ENCODE assay signal across 32 cellular contexts in genomic region chr17:55304171-55304859, GRCh38. TPM values are rescaled to one million over a fixed set of nuclear protein-coding genes. Genes with fewer than 3 reads are reported as not detected.
A peak's percentile ranks its signal among the peaks of the same experiment; 100 is the strongest.
DNase-seq lines count a peak whose midpoint lies in the region; ATAC-seq, FAIRE-seq and TF ChIP-seq lines count a peak whose summit lies in the region.
"Had no signal": no experiment of that assay in that cellular context is flagged by ENCODE, and none has a peak within 500 bp of the region (broad histone marks: within the 10 kb centered on the region; RNA-seq: fewer than 3 reads in every experiment).

No MANE protein-coding gene starts in this region.

- in situ Hi-C loops in HepG2 (cut with HindIII; ENCODE audit: extremely low pct_ligation_motif_present, low pct_unique_long_range_greater_than_20kb): no loop called here

- CTCF ChIA-PET in HepG2 (lab: Yijun Ruan, JAX; ENCODE audit: low intra/inter-chr PET ratio, low total read pairs): no interaction called here

- WGBS in HepG2 (ENCODE audit: low lambda C conversion rate): 92% methylated on average over 9 of the region's 11 CpGs
- 50% methylated on average over 3 of the region's 11 CpGs for WGBS in right lobe of liver (ENCODE audit: insufficient coverage, low coverage, low lambda C conversion rate, missing lambda C conversion rate)

- peaks cover 100% of the 10 kb centered on the region for H3K4me1 ChIP-seq in HepG2 (ENCODE audit: insufficient read depth, low read length)
- peaks cover 0 to 69% (median 25%) of the 10 kb centered on the region in 4 donors for H3K4me1 ChIP-seq in right lobe of liver
- H3K4me1 ChIP-seq in osteoblast (ENCODE audit: insufficient read depth, low read length): peaks cover 3% of the 10 kb centered on the region
- H3K4me1 ChIP-seq: A549, prostate gland, SJCRH30 had no signal

- POLR2A ChIA-PET in HepG2 (lab: Yijun Ruan, JAX): interaction anchor here (0.9 to 5.9 kb wide), 13 partner anchors 10 to 66 kb away, joined by 3 to 119 read pairs (median 5); partner anchors contain the start of gene HLF

- H3K36me3 ChIP-seq in HepG2 (replicated peaks in 1 of 2; ENCODE audit: control insufficient read depth in 1 of 2, insufficient read depth in 2 of 2, low read length in 2 of 2): peaks cover 22 to 66% of the 10 kb centered on the region in 2 experiments
- H3K36me3 ChIP-seq in right lobe of liver: no peaks in the 10 kb centered on the region
- no peaks in the 10 kb centered on the region for H3K36me3 ChIP-seq in osteoblast (ENCODE audit: insufficient read depth, low read length)
- H3K36me3 ChIP-seq: prostate gland, SJCRH30 had no signal

- peak overlapping the region; percentile 61; the same call in 1 of the 2 replicates for H3K9ac ChIP-seq in HepG2 (ENCODE audit: insufficient read depth, low read depth, low read length)

- peaks cover 97% of the 10 kb centered on the region for H3K79me2 ChIP-seq in HepG2 (ENCODE audit: insufficient read depth, low read length)
- no peaks in the 10 kb centered on the region for H3K79me2 ChIP-seq in osteoblast (ENCODE audit: insufficient read depth, low read length)

- no peak for FAIRE-seq in HepG2 (lab: Jason Lieb, UNC)
- FAIRE-seq: A549, astrocyte had no signal

- TF ChIP-seq CTCF in HepG2 (CRISPR knock-in tag; IDR thresholded peaks at IDR 0.05): no peak
- no peak for TF ChIP-seq CTCF in right lobe of liver (IDR thresholded peaks at IDR 0.05)
- TF ChIP-seq CTCF in choroid plexus epithelial cell (conservative IDR thresholded peaks at IDR 0.05; ENCODE audit: low read depth, low read length): no peak
- TF ChIP-seq CTCF in osteoblast (IDR thresholded peaks at IDR 0.05; ENCODE audit: extremely low read depth, low read depth, low read length): no peak

- H3K4me2 ChIP-seq in HepG2 (ENCODE audit: low read depth, low read length) (peak overlapping the region; percentile 51), osteoblast (ENCODE audit: insufficient read depth, low read length) (no peak overlapping the region)
- H3K4me2 ChIP-seq: A549, GM23338 had no signal

- peak overlapping the region; percentile 86 for H3K27ac ChIP-seq in HepG2 (ENCODE audit: extremely low read length, insufficient read depth, low read length)
- H3K27ac ChIP-seq in right lobe of liver: peak overlapping the region in 1 of 3 donors; percentile 86
- H3K27ac ChIP-seq in osteoblast (ENCODE audit: low read depth, low read length): peak overlapping the region; percentile 53
- H3K27ac ChIP-seq: HL-60, prostate gland, SJCRH30 had no signal

- H4K20me1 ChIP-seq in HepG2 (ENCODE audit: insufficient read depth, low read length): peaks cover 61% of the 10 kb centered on the region
- H4K20me1 ChIP-seq in osteoblast (ENCODE audit: insufficient read depth, low read length): no peaks in the 10 kb centered on the region

- H3K4me3 ChIP-seq in HepG2 (replicated peaks in 1 of 3; ENCODE audit: insufficient read depth in 1 of 3, low read depth in 2 of 3, low read length in 3 of 3): peak overlapping the region in 1 of 3 experiments; percentile 15; a peak in 2 of 6 replicates
- H3K4me3 ChIP-seq in right lobe of liver: no peak overlapping the region
- no peak overlapping the region for H3K4me3 ChIP-seq in choroid plexus epithelial cell (ENCODE audit: low read depth, low read length)
- no peak overlapping the region for H3K4me3 ChIP-seq in osteoblast (ENCODE audit: insufficient read depth, low read length)
- H3K4me3 ChIP-seq: A549, GM23338, prostate gland, SJCRH30 had no signal

- peak; percentile 36 to 45; a peak in 2 of 4 replicates for TF ChIP-seq POLR2A in HepG2 (IDR thresholded peaks at IDR 0.05; ENCODE audit: insufficient read depth in 1 of 2, low read depth in 2 of 2, low read length in 2 of 2)
- TF ChIP-seq POLR2A in right lobe of liver (IDR thresholded peaks at IDR 0.05): no peak
- no peak for TF ChIP-seq POLR2A in GM18505 (IDR thresholded peaks at IDR 0.05; ENCODE audit: borderline replicate concordance, extremely low read depth, insufficient read depth, insufficient read length)

- no peaks in the 10 kb centered on the region for H3K9me3 ChIP-seq in HepG2 (ENCODE audit: low read length)
- no peaks in the 10 kb centered on the region for H3K9me3 ChIP-seq in right lobe of liver
- no peaks in the 10 kb centered on the region for H3K9me3 ChIP-seq in osteoblast (ENCODE audit: low read depth, low read length)
- H3K9me3 ChIP-seq: prostate gland, SJCRH30 had no signal

- H3K27me3 ChIP-seq in HepG2 (ENCODE audit: control insufficient read depth in 1 of 2, insufficient read depth in 2 of 2, low read length in 2 of 2): no peaks in the 10 kb centered on the region
- no peaks in the 10 kb centered on the region for H3K27me3 ChIP-seq in right lobe of liver
- no peaks in the 10 kb centered on the region for H3K27me3 ChIP-seq in osteoblast (ENCODE audit: insufficient read depth, low read length)
- H3K27me3 ChIP-seq: SJCRH30 had no signal

- TF ChIP-seq EP300 in HepG2 (IDR thresholded peaks at IDR 0.05; ENCODE audit: low read depth in 2 of 2, low read length in 2 of 2) (no peak), HepG2 (CRISPR knock-in tag; IDR thresholded peaks at IDR 0.05; ENCODE audit: borderline replicate concordance) (no peak)

- ATAC-seq in HepG2 (peak; percentile 0; the same call in 2 of the 3 replicates), right lobe of liver (no peak), HG03045 (IDR thresholded peaks at IDR 0.05; ENCODE audit: unreplicated experiment) (no peak), GM18505 (IDR thresholded peaks at IDR 0.05; ENCODE audit: unreplicated experiment) (no peak)
- ATAC-seq: effector memory CD8-positive, alpha-beta T cell; left ventricle myocardium superior; sciatic nerve had no signal

- no peak for TF ChIP-seq RAD21 in HepG2 (CRISPR knock-in tag; IDR thresholded peaks at IDR 0.05)

- DNase-seq in HepG2 (ENCODE audit: low spot score): no peak
- DNase-seq in right lobe of liver: no peak
- DNase-seq in choroid plexus epithelial cell (ENCODE audit: low read depth): peak; percentile 7
- no peak for DNase-seq in osteoblast (ENCODE audit: insufficient read length, low spot score, missing footprints)
- DNase-seq in iPS-NIHi11 (ENCODE audit: low spot score): no peak
- DNase-seq in NCI-H748 (lab: John Stamatoyannopoulos, UW; ENCODE audit: unreplicated experiment): no peak
- DNase-seq: activated CD4-positive, alpha-beta T cell treated with anti-CD3 and anti-CD28 coated beads for 36 hours; activated gamma-delta T cell treated with Interleukin-2 at 50 U/mL for 16 hours; activated naive CD8-positive, alpha-beta T cell treated with anti-CD3 and anti-CD28 coated beads, Interleukin-2, amount 10 ng/mL, durations not matched to agents 7 days and 5 days; Calu3; cortex of kidney; DMS79; effector memory CD8-positive, alpha-beta T cell; erythroblast; GF-D8; islet precursor cell; Kasumi-1; left ventricle myocardium superior; NCI-H146; NCI-H446 treated with DMSO at 0.1 percent for 48 hours; RPMI8226; SJCRH30; stimulated activated CD4-positive, alpha-beta T cell treated with anti-CD3 and anti-CD28 coated beads, Interleukin-15, amount 100 ng/mL, for 24 hours; SW 1271 had no signal

- no TSS peak for BruUV-seq in HepG2 (replicated peaks; lab: Mats Ljungman, UMichigan)

- no peak overlapping the region for H2AFZ ChIP-seq in HepG2 (ENCODE audit: low read length)
- no peak overlapping the region for H2AFZ ChIP-seq in osteoblast (ENCODE audit: low read length)

- intact Hi-C loops in HepG2 (cut with micrococcal nuclease; ENCODE audit: unreplicated experiment): no loop called here
- intact Hi-C loops in right lobe of liver (cut with DNase I): no loop called here

TF ChIP-seq in HepG2, 621 proteins besides CTCF, POLR2A, EP300 and RAD21 (continues in another document):
- 0 out of 2 replicates have a peak, but pooled peaks have one; percentile 42 for TF ChIP-seq ZNF891 (CRISPR knock-in tag; IDR thresholded peaks at IDR 0.05)
- no peak for TF ChIP-seq RBAK (CRISPR knock-in tag; IDR thresholded peaks at IDR 0.05)
- no peak for TF ChIP-seq ZNF446 (CRISPR knock-in tag; IDR thresholded peaks at IDR 0.05)
- no peak for TF ChIP-seq ZFP82 (CRISPR knock-in tag; IDR thresholded peaks at IDR 0.05; ENCODE audit: borderline replicate concordance)
- TF ChIP-seq ZBTB7B (CRISPR knock-in tag; IDR thresholded peaks at IDR 0.05): no peak

RNA-seq across cellular contexts. Expression of gene HLF, which starts 39.6 kb away (rescaled TPM):
- total RNA-seq in HepG2 (2016; rRNA removed; fragmentation: Illumina TruSeq; extraction: Trizol): 197 and 202 TPM in 2 replicates
- total RNA-seq in HepG2 (2016; cell fraction: cytosol; rRNA removed; fragmentation: Illumina TruSeq; extraction: Trizol; ENCODE audit: low read depth): 34.5 and 39.5 TPM in 2 replicates
- 175 and 198 TPM in 2 replicates for total RNA-seq in HepG2 (2016; cell fraction: insoluble cytoplasmic fraction; rRNA removed; fragmentation: Illumina TruSeq; extraction: Trizol)
- 156 and 157 TPM in 2 replicates for total RNA-seq in HepG2 (2016; cell fraction: membrane; rRNA removed; fragmentation: Illumina TruSeq; extraction: Trizol)
- total RNA-seq in HepG2 (2016; cell fraction: nucleus; rRNA removed; fragmentation: Illumina TruSeq; extraction: Trizol): 187 and 216 TPM in 2 replicates
- 346 and 353 TPM in 2 replicates for polyA plus RNA-seq in HepG2 (2011; rRNA removed)
- 266 and 275 TPM in 2 replicates for polyA plus RNA-seq in HepG2 (2011; cell fraction: cytosol; rRNA removed)
- 442 and 465 TPM in 2 replicates for polyA plus RNA-seq in HepG2 (2011; cell fraction: nucleus; rRNA removed)
- 217 and 233 TPM in 2 replicates for polyA plus RNA-seq in HepG2 (2012)
- 21.4 and 26.2 TPM in 2 replicates for polyA plus RNA-seq in HepG2 (2016; cell fraction: cytosol; fragmentation: Illumina TruSeq; extraction: Trizol; ENCODE audit: low read depth)
- polyA plus RNA-seq in HepG2 (2016; cell fraction: insoluble cytoplasmic fraction; fragmentation: Illumina TruSeq; extraction: Trizol; ENCODE audit: low read depth): 217 and 237 TPM in 2 replicates
- 106 and 107 TPM in 2 replicates for polyA plus RNA-seq in HepG2 (2016; cell fraction: membrane; fragmentation: Illumina TruSeq; extraction: Trizol; ENCODE audit: low read depth)
- polyA plus RNA-seq in HepG2 (2016; cell fraction: nucleus; fragmentation: Illumina TruSeq; extraction: Trizol; ENCODE audit: insufficient read depth, low read depth): 258 and 265 TPM in 2 replicates
- 1.0 and 1,188 TPM in 2 replicates for polyA minus RNA-seq in HepG2 (2011; rRNA and poly(A)+ RNA removed; ENCODE audit: low replicate concordance)
- polyA minus RNA-seq in HepG2 (2011; cell fraction: cytosol; rRNA and poly(A)+ RNA removed): 240 and 275 TPM in 2 replicates
- 508 and 622 TPM in 2 replicates for polyA minus RNA-seq in HepG2 (2011; cell fraction: nucleus; rRNA and poly(A)+ RNA removed)
- total RNA-seq in right lobe of liver: 10 to 100 TPM; 16.4 to 96.9 (median 42.6) TPM
- under 0.01 TPM in 2 replicates for total RNA-seq in osteoblast
- total RNA-seq: astrocyte had no signal
- polyA plus RNA-seq: GM23338 had no signal

Comparison
In these comparisons a context has a peak if more than half of its experiments do, and no peak if none do; other contexts are left out.
1. POLR2A ChIP-seq: peak in HepG2 (2 of 2); none in right lobe of liver (single experiment) and GM18505 (single experiment).
2. RNA of gene HLF, which starts 39.6 kb away (total RNA-seq): 34.5 to 216 TPM in HepG2 and 16.4 to 96.9 TPM in right lobe of liver; under 0.01 TPM in osteoblast; every median in the first group is over 10 times any median in the second.